Comparison of ENCODE assay signal across 19 cellular contexts in the genomic region with DNA sequence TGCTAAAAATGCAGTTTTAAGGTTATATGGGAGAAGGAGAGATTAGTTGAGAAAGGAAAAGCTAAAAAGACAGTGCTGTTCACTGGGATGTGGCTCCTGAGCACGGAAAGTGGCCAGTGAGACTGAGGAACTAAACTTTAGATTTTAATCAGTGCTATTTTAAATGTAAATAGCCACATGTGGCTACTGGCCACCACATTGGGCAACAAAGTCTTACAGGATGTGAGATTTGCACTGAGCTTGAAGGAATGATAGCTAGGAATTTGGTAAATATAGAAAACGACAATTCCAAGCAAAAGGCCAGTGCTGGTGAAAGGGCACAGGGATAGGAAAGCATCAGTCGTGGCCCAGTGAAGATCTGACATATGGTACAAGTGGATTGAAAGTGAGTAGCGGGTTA. TPM values are rescaled to one million over a fixed set of nuclear protein-coding genes. Genes with fewer than 3 reads are reported as not detected.
DNase-seq lines count a peak whose midpoint lies in the region; ATAC-seq and TF ChIP-seq lines count a peak whose summit lies in the region.
"Had no signal": no experiment of that assay in that cellular context is flagged by ENCODE, and none has a peak within 500 bp of the region (broad histone marks: within the 10 kb centered on the region; RNA-seq: fewer than 3 reads in every experiment).

No MANE protein-coding gene starts in this region.

- DNase-seq in PC-3, result no peak
- peak; percentile 29 for DNase-seq in esophagus muscularis mucosa (ENCODE audit: extremely low spot score)
- DNase-seq in nephron progenitor cell, result no peak
- no peak for DNase-seq in left cardiac atrium
- DNase-seq in NCI-H1436 treated with DMSO at 0.1 percent for 48 hours (lab: John Stamatoyannopoulos, UW), result no peak
- DNase-seq: C1 segment of cervical spinal cord; Calu3; CD4-positive, alpha-beta memory T cell; COR-L47; DMS53; DMS79 treated with DMSO at 0.1 percent for 48 hours; GF-D8; GM23248; H9 had no signal

- no peak for ATAC-seq in PC-3
- ATAC-seq in left cardiac atrium, result no peak
- ATAC-seq in HG02759 (IDR thresholded peaks at IDR 0.05; ENCODE audit: unreplicated experiment), result no peak
- ATAC-seq: HCT116 had no signal

- H3K4me3 ChIP-seq in PC-3 (ENCODE audit: low read length), result no peak overlapping the region
- no peak overlapping the region for H3K4me3 ChIP-seq in esophagus muscularis mucosa
- H3K4me3 ChIP-seq: GM23248 had no signal

- H3K9ac ChIP-seq in PC-3 (ENCODE audit: low read length), result no peak overlapping the region
- H3K9ac ChIP-seq: GM23248 had no signal

- H3K27ac Mint-ChIP-seq in nephron progenitor cell, result peak overlapping the region; percentile 20
- H3K27ac Mint-ChIP-seq: CD4-positive, alpha-beta memory T cell; H9 had no signal

- no peak for TF ChIP-seq EP300 in esophagus muscularis mucosa (IDR thresholded peaks at IDR 0.05)

- no peaks in the 10 kb centered on the region for H3K4me1 ChIP-seq in PC-3 (ENCODE audit: insufficient read depth, low read length)
- no peaks in the 10 kb centered on the region for H3K4me1 ChIP-seq in esophagus muscularis mucosa

- TF ChIP-seq POLR2A in esophagus muscularis mucosa (IDR thresholded peaks at IDR 0.05; ENCODE audit: low read depth), result no peak

- peaks cover 6% of the 10 kb centered on the region for H3K9me3 Mint-ChIP-seq in nephron progenitor cell

- no peak overlapping the region for H3K4me2 ChIP-seq in PC-3 (ENCODE audit: low read length)

- CTCF ChIA-PET in PC-3 (lab: Charles Lee), result no interaction called here

- H3K27me3 ChIP-seq in PC-3 (ENCODE audit: low read length), result no peaks in the 10 kb centered on the region
- peaks cover 0 to 17% (median 0%) of the 10 kb centered on the region in 4 donors for H3K27me3 ChIP-seq in esophagus muscularis mucosa

- POLR2A ChIA-PET in PC-3 (lab: Charles Lee; ENCODE audit: unreplicated experiment), result no interaction called here

- 74% methylated on average over 4 of the region's 4 CpGs for WGBS in esophagus muscularis mucosa

- no TSS peak for BruUV-seq in PC-3 (replicated peaks; lab: Mats Ljungman, UMichigan)

- no peak overlapping the region for H3K27ac ChIP-seq in PC-3 (ENCODE audit: low read length)
- H3K27ac ChIP-seq in esophagus muscularis mucosa (replicated peaks in 1 of 4), result no peak overlapping the region
- H3K27ac ChIP-seq: GM23248 had no signal

- no peaks in the 10 kb centered on the region for H3K27me3 Mint-ChIP-seq in nephron progenitor cell (ENCODE audit: low read depth, poor library complexity)

- TF ChIP-seq CTCF in PC-3 (conservative IDR thresholded peaks at IDR 0.05; ENCODE audit: low read depth, low read length), result no peak
- TF ChIP-seq CTCF in esophagus muscularis mucosa (IDR thresholded peaks at IDR 0.05), result no peak
- TF ChIP-seq CTCF in nephron progenitor cell (IDR thresholded peaks at IDR 0.05), result no peak

- intact Hi-C loops in PC-3 (cut with micrococcal nuclease), result loop anchor here (2.0 to 10.0 kb wide), 2 partner anchors 76 to 206 kb away; no protein-coding TSS in a partner anchor
- intact Hi-C loops in esophagus muscularis mucosa (cut with DNase I), result no loop called here
- intact Hi-C loops in left cardiac atrium (cut with DNase I), result no loop called here

- no peaks in the 10 kb centered on the region for H3K9me2 ChIP-seq in PC-3 (replicated peaks; ENCODE audit: low read length)

- H3K36me3 Mint-ChIP-seq in nephron progenitor cell (ENCODE audit: low read depth), result peaks cover 7% of the 10 kb centered on the region
- H3K36me3 Mint-ChIP-seq: CD4-positive, alpha-beta memory T cell had no signal

- H3K36me3 ChIP-seq in PC-3 (ENCODE audit: low read depth, low read length) (no peaks in the 10 kb centered on the region), esophagus muscularis mucosa (no peaks in the 10 kb centered on the region)

- H3K4me3 Mint-ChIP-seq in nephron progenitor cell, result no peak overlapping the region
- H3K4me3 Mint-ChIP-seq: CD4-positive, alpha-beta memory T cell; H9 had no signal

- H3K9me3 ChIP-seq in PC-3 (ENCODE audit: low read length) (no peaks in the 10 kb centered on the region), esophagus muscularis mucosa (no peaks in the 10 kb centered on the region)

- peak overlapping the region; percentile 21; the same call in 1 of the 2 replicates for H2AFZ ChIP-seq in PC-3 (ENCODE audit: low read length)
- H2AFZ ChIP-seq: GM23248 had no signal

- no peaks in the 10 kb centered on the region for H3K79me2 ChIP-seq in PC-3 (ENCODE audit: low read length)

- peaks cover 57% of the 10 kb centered on the region for H3K4me1 Mint-ChIP-seq in nephron progenitor cell
- H3K4me1 Mint-ChIP-seq: CD4-positive, alpha-beta memory T cell had no signal

- H4K20me1 ChIP-seq in PC-3 (ENCODE audit: low read length), result no peaks in the 10 kb centered on the region

- H3F3A ChIP-seq in PC-3 (ENCODE audit: low read length, unreplicated experiment), result no peaks in the 10 kb centered on the region

RNA-seq across cellular contexts. Expression of a gene that starts 14.1 kb away (rescaled TPM):
- total RNA-seq in PC-3 (2014; rRNA removed) (0.47 and 4.8 TPM in 2 replicates), esophagus muscularis mucosa (under 1 TPM in 2 of 4 donors, not detected in 2; 0.32 to 0.63 TPM), left cardiac atrium (under 1 TPM in 1 of 2 donors, not detected in 1; 0.16 TPM)
- total RNA-seq: A673; CD4-positive, alpha-beta memory T cell; G401; GM23248; H4 had no signal
